ENCODE assay signal across 1 cellular context in genomic region chr12:47614521-47614920, GRCh38.
TF ChIP-seq lines count a peak whose summit lies in the region.

No MANE protein-coding gene starts in this region.

TF ChIP-seq in IMR-90, 13 proteins besides CTCF, POLR2A, EP300 and RAD21 (continued from another document):
- TF ChIP-seq USF2 (IDR thresholded peaks at IDR 0.05; ENCODE audit: low read depth, low read length) (no peak), FOS (IDR thresholded peaks at IDR 0.05; ENCODE audit: low read depth, low read length) (no peak), SMC3 (IDR thresholded peaks at IDR 0.05; ENCODE audit: low read depth, low read length) (no peak), MXI1 (IDR thresholded peaks at IDR 0.05; ENCODE audit: borderline replicate concordance, low read depth, low read length) (no peak), CEBPB (IDR thresholded peaks at IDR 0.05; ENCODE audit: low read depth, low read length) (no peak), ELK1 (IDR thresholded peaks at IDR 0.05; ENCODE audit: borderline replicate concordance, low read depth, low read length) (no peak), NFE2L2 (IDR thresholded peaks at IDR 0.05; ENCODE audit: low read depth, low read length) (no peak), MAFK (IDR thresholded peaks at IDR 0.05; ENCODE audit: low read depth, low read length) (no peak), BHLHE40 (IDR thresholded peaks at IDR 0.05; ENCODE audit: low read depth, low read length) (no peak), CHD1 (IDR thresholded peaks at IDR 0.05; ENCODE audit: low read depth, low read length) (no peak), MAZ (IDR thresholded peaks at IDR 0.05; ENCODE audit: borderline replicate concordance, low read depth, low read length) (no peak)
TF ChIP-seq in IMR-90: peak in this region for 0.
